Comparison of ENCODE assay signal across 8 cellular contexts in the genomic region with DNA sequence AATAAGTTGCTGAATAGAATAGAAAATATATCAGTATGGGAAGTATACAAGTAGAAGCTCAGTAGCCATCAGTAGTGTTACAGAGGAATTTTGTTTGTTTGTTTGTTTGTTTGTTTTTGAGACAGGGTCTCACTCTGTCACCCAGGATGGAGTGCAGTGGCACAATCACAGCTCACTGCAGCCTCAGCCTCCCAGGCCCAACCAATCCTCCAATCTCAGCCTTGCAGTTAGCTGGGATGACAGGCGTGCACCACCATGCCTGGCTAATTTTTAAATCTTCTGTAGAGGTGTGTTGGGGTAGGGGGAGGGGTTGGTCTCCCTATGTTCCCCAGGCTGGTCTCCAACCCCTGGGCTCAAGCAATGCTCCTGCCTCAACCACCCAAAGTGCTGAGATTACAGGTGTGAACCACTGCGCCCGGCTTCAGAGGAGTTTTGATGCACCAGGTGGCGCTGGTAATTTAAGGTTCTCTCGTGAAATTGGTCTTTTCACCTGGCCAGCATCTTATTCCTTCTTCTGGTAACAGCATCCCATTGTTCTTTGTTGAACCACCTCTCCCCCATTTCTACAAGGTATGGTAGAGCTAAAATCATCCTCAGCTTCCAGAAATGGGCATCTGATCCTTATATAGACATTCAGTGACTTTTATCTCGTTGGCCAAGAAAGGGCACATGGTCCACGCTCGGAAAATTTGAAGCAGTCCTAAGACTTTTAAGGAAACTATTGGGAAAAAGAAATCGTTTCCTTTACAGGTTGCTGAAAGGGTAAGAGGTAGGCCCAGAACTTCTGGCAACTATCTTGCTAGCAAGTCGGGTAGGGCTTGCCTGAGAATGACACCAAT.
DNase-seq lines count a peak whose midpoint lies in the region; ATAC-seq and TF ChIP-seq lines count a peak whose summit lies in the region.

No MANE protein-coding gene starts in this region.

- H3K9me2 ChIP-seq in neural cell (ENCODE audit: insufficient read depth, low read length): no peaks in the 10 kb centered on the region

- no peaks in the 10 kb centered on the region for H3K79me2 ChIP-seq in neural cell (replicated peaks; ENCODE audit: insufficient read depth, low read length)

- H3K27me3 ChIP-seq in neural cell (ENCODE audit: insufficient read depth, low read depth, low read length): no peaks in the 10 kb centered on the region

- H3F3A ChIP-seq in neural cell (ENCODE audit: insufficient read depth, low read length, poor library complexity, severe bottlenecking): no peaks in the 10 kb centered on the region

- no peak overlapping the region for H2AFZ ChIP-seq in neural cell (ENCODE audit: low read depth, low read length)

- no peak overlapping the region for H3K4me2 ChIP-seq in neural cell (ENCODE audit: low read length)

- H3K9me3 ChIP-seq in neural cell (ENCODE audit: low read length): no peaks in the 10 kb centered on the region

- H3K27ac ChIP-seq in neural cell (ENCODE audit: low read length): no peak overlapping the region

- TF ChIP-seq EP300 in neural cell (conservative IDR thresholded peaks at IDR 0.05; ENCODE audit: poor library complexity, severe bottlenecking): no peak

- H3K36me3 ChIP-seq in neural cell (ENCODE audit: insufficient read depth, low read length): no peaks in the 10 kb centered on the region

- no peaks in the 10 kb centered on the region for H4K20me1 ChIP-seq in neural cell (ENCODE audit: insufficient read depth)

- no peak for TF ChIP-seq RAD21 in neural cell (conservative IDR thresholded peaks at IDR 0.05)

- H3K9ac ChIP-seq in neural cell (ENCODE audit: low read length): no peak overlapping the region

- no peak for TF ChIP-seq CTCF in neural cell (IDR thresholded peaks at IDR 0.05; ENCODE audit: poor library complexity, severe bottlenecking)

- DNase-seq in ACHN: peak; percentile 35
- peak; percentile 18 for DNase-seq in HK-2 (ENCODE audit: unreplicated experiment)
- peak; percentile 23 for DNase-seq in activated CD4-positive, CD25-positive, alpha-beta regulatory T cell treated with anti-CD3 and anti-CD28 coated beads, Interleukin-2, amount 50 U/mL, for 16 hours (ENCODE audit: low read depth, low spot score)
- DNase-seq in central memory CD4-positive, alpha-beta T cell: peak; percentile 48
- DNase-seq in occipital lobe (lab: John Stamatoyannopoulos, UW): no peak
- no peak for DNase-seq in cortex of kidney (lab: John Stamatoyannopoulos, UW)

- no peak overlapping the region for H3K4me3 ChIP-seq in neural cell (ENCODE audit: low read length)

- peak; percentile 83 for ATAC-seq in GM19043 (IDR thresholded peaks at IDR 0.05; ENCODE audit: low read depth, unreplicated experiment)

- in situ Hi-C loops in ACHN (cut with HindIII; ENCODE audit: low pct_ligation_motif_present, low pct_unique_long_range_greater_than_20kb, low sequenced_read_pairs): no loop called here

TF ChIP-seq in neural cell, 6 proteins besides CTCF, POLR2A, EP300 and RAD21:
- TF ChIP-seq, protein P1, sequence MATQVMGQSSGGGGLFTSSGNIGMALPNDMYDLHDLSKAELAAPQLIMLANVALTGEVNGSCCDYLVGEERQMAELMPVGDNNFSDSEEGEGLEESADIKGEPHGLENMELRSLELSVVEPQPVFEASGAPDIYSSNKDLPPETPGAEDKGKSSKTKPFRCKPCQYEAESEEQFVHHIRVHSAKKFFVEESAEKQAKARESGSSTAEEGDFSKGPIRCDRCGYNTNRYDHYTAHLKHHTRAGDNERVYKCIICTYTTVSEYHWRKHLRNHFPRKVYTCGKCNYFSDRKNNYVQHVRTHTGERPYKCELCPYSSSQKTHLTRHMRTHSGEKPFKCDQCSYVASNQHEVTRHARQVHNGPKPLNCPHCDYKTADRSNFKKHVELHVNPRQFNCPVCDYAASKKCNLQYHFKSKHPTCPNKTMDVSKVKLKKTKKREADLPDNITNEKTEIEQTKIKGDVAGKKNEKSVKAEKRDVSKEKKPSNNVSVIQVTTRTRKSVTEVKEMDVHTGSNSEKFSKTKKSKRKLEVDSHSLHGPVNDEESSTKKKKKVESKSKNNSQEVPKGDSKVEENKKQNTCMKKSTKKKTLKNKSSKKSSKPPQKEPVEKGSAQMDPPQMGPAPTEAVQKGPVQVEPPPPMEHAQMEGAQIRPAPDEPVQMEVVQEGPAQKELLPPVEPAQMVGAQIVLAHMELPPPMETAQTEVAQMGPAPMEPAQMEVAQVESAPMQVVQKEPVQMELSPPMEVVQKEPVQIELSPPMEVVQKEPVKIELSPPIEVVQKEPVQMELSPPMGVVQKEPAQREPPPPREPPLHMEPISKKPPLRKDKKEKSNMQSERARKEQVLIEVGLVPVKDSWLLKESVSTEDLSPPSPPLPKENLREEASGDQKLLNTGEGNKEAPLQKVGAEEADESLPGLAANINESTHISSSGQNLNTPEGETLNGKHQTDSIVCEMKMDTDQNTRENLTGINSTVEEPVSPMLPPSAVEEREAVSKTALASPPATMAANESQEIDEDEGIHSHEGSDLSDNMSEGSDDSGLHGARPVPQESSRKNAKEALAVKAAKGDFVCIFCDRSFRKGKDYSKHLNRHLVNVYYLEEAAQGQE (IDR thresholded peaks at IDR 0.05; ENCODE audit: borderline replicate concordance): no peak
- peak; percentile 44 for TF ChIP-seq SMC3 (conservative IDR thresholded peaks at IDR 0.05; ENCODE audit: poor library complexity)

Comparison
In these comparisons a context has a peak if more than half of its experiments do, and no peak if none do; other contexts are left out.
1. DNase-seq: peak in ACHN (single experiment), HK-2 (single experiment), activated CD4-positive, CD25-positive, alpha-beta regulatory T cell treated with anti-CD3 and anti-CD28 coated beads, Interleukin-2, amount 50 U/mL, for 16 hours (single experiment) and central memory CD4-positive, alpha-beta T cell (single experiment); none in occipital lobe (single experiment) and cortex of kidney (single experiment).